ENCODE assay signal across 32 cellular contexts in the genomic region with DNA sequence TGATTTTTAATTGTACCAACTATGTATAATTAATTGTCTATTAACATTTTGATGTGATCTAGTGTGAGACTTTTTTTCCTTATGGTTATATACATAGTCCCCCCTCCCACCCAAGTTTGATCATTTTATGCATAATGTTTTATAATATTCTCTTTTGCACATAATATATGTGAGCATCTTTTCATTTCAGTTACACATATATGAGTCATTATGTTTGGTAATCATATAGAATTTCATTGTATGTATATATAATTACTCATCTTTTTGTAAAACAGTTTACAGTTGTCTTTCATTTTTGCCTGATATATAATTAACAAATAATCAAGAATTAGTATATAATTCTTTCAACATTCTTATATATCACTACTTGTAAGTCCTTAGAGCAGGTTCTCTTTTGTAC. TPM values are rescaled to one million over a fixed set of nuclear protein-coding genes. Genes with fewer than 3 reads are reported as not detected.
"Had no signal": no experiment of that assay in that cellular context is flagged by ENCODE, and none has a peak within 500 bp of the region (broad histone marks: within the 10 kb centered on the region; RNA-seq: fewer than 3 reads in every experiment).

No MANE protein-coding gene starts in this region.

- H3K27ac ChIP-seq: hepatocyte, left ventricle myocardium inferior, ovary, right atrium auricular region, right lobe of liver, tibial nerve, vagina had no signal

- H3K9me3 ChIP-seq: left ventricle myocardium inferior, mucosa of descending colon, ovary, right atrium auricular region, right lobe of liver, tibial nerve, vagina had no signal

- H3K4me2 ChIP-seq: hepatocyte, smooth muscle cell had no signal

- H3K27me3 ChIP-seq: hepatocyte, ovary, right atrium auricular region, right lobe of liver, tibial nerve, vagina had no signal

- H2AFZ ChIP-seq: hepatocyte had no signal

- H3K79me2 ChIP-seq: hepatocyte had no signal

- DNase-seq: left ventricle myocardium inferior; midbrain; mucosa of descending colon; naive thymus-derived CD4-positive, alpha-beta T cell; ovary; right lobe of liver; stimulated activated CD4-positive, alpha-beta T cell treated with anti-CD3 and anti-CD28 coated beads, Interleukin-1b, Interleukin-23, amount 100 ng/mL, for 48 hours; stimulated activated CD4-positive, alpha-beta T cell treated with anti-CD3 and anti-CD28 coated beads, Interleukin-2, amount 100 ng/mL, for 48 hours; stimulated activated CD4-positive, alpha-beta T cell treated with anti-CD3 and anti-CD28 coated beads, Interleukin-4, amount 100 ng/mL, for 4 hours; stimulated activated CD8-positive, alpha-beta memory T cell treated with anti-CD3 and anti-CD28 coated beads, Interleukin-4, amount 100 ng/mL, for 48 hours; stimulated activated naive CD4-positive, alpha-beta T cell treated with Interleukin-2 at 50 U/mL for 16 hours; stimulated activated naive CD8-positive, alpha-beta T cell treated with anti-CD3 and anti-CD28 coated beads, Interleukin-15, amount 100 ng/mL, for 72 hours; substantia nigra had no signal

- H3K4me3 ChIP-seq: hepatocyte, left ventricle myocardium inferior, lung, mucosa of descending colon, ovary, right atrium auricular region, right lobe of liver, smooth muscle cell, tibial nerve, vagina had no signal

- H3K36me3 ChIP-seq: ovary had no signal

- ATAC-seq: mucosa of descending colon; naive thymus-derived CD4-positive, alpha-beta T cell; natural killer cell treated with Interleukin-12 subunit alpha and Interleukin-12 subunit beta and Interleukin-15 and Interleukin-18, amount 100 ng/mL, for 72 hours; right lobe of liver; stimulated activated memory B cell treated with anti-CD40 and anti-IgM and Interleukin-4, amounts not matched to agents 10 μg/mL and 1 μg/mL and 100 μg/mL, for 72 hours; stimulated activated naive CD8-positive, alpha-beta T cell treated with anti-CD3 and anti-CD28 coated beads, Interleukin-15, amount 100 ng/mL, for 72 hours had no signal

- H3K4me1 ChIP-seq: left ventricle myocardium inferior, right atrium auricular region, right lobe of liver, tibial nerve, vagina had no signal

RNA-seq across cellular contexts. Expression of a gene that starts 30.0 kb away (rescaled TPM):
- total RNA-seq: left ventricle myocardium inferior, vagina had no signal
- polyA plus RNA-seq: naive thymus-derived CD4-positive, alpha-beta T cell; smooth muscle cell had no signal

RNA-seq across cellular contexts. Expression of a gene that starts 32.7 kb away (rescaled TPM):
- total RNA-seq: hepatocyte; kidney epithelial cell; left ventricle myocardium inferior; lung; mesenteric fat pad; mucosa of descending colon; myocyte; naive thymus-derived CD4-positive, alpha-beta T cell; natural killer cell treated with Interleukin-12 subunit alpha and Interleukin-12 subunit beta and Interleukin-15 and Interleukin-18, amount 100 ng/mL, for 72 hours; omental fat pad; ovary; progenitor cell of endocrine pancreas; renal cortical epithelial cell; right atrium auricular region; right lobe of liver; skeletal muscle tissue; smooth muscle cell; temporal lobe; urinary bladder; vagina had no signal
- polyA plus RNA-seq: hepatocyte; lung; naive thymus-derived CD4-positive, alpha-beta T cell; neural cell; smooth muscle cell; urinary bladder had no signal

RNA-seq across cellular contexts. Expression of a gene that starts 40.8 kb away (rescaled TPM):
- total RNA-seq: kidney epithelial cell; left ventricle myocardium inferior; lower leg skin; mesenteric fat pad; mucosa of descending colon; naive thymus-derived CD4-positive, alpha-beta T cell; natural killer cell treated with Interleukin-12 subunit alpha and Interleukin-12 subunit beta and Interleukin-15 and Interleukin-18, amount 100 ng/mL, for 72 hours; progenitor cell of endocrine pancreas; renal cortical epithelial cell; smooth muscle cell; vagina had no signal
- polyA plus RNA-seq: naive thymus-derived CD4-positive, alpha-beta T cell; neural cell had no signal
